ENCODE assay signal across 7 cellular contexts in genomic region chr9:87324613-87325194, GRCh38.
DNase-seq lines count a peak whose midpoint lies in the region; ATAC-seq and TF ChIP-seq lines count a peak whose summit lies in the region.

No MANE protein-coding gene starts in this region.

- intact Hi-C loops in activated T-helper 1 cell treated with anti-CD3 and anti-CD28 coated beads, Interleukin-12 subunit alpha, Interleukin-12 subunit beta, Interleukin-2, Interleukin-4 antibody, amounts not matched to agents 30 ng/mL and 10 ng/mL and 1 ng/mL, durations not matched to agents 14 hours and 24 hours and 36 hours (cut with micrococcal nuclease), result loop anchor here (1.0 to 2.0 kb wide), 3 partner anchors 687 to 890 kb away; no protein-coding TSS in a partner anchor

- H3K4me1 Mint-ChIP-seq in activated T-helper 1 cell treated with anti-CD3 and anti-CD28 coated beads, Interleukin-12 subunit alpha, Interleukin-12 subunit beta, Interleukin-2, Interleukin-4 antibody, amounts not matched to agents 30 ng/mL and 10 ng/mL and 1 ng/mL, durations not matched to agents 14 hours and 24 hours and 36 hours (ENCODE audit: low read depth), result no peaks in the 10 kb centered on the region

- H4K20me1 ChIP-seq in OCI-LY3 (ENCODE audit: insufficient read depth, low read length), result no peaks in the 10 kb centered on the region

- H3K27me3 Mint-ChIP-seq in activated T-helper 1 cell treated with anti-CD3 and anti-CD28 coated beads, Interleukin-12 subunit alpha, Interleukin-12 subunit beta, Interleukin-2, Interleukin-4 antibody, amounts not matched to agents 30 ng/mL and 10 ng/mL and 1 ng/mL, durations not matched to agents 14 hours and 24 hours and 36 hours (ENCODE audit: insufficient read depth), result peaks cover 3% of the 10 kb centered on the region

- H3K9me3 Mint-ChIP-seq in activated T-helper 1 cell treated with anti-CD3 and anti-CD28 coated beads, Interleukin-12 subunit alpha, Interleukin-12 subunit beta, Interleukin-2, Interleukin-4 antibody, amounts not matched to agents 30 ng/mL and 10 ng/mL and 1 ng/mL, durations not matched to agents 14 hours and 24 hours and 36 hours, result no peaks in the 10 kb centered on the region

- no peak overlapping the region for H3K27ac ChIP-seq in OCI-LY3 (ENCODE audit: low read length)
- H3K27ac ChIP-seq in lung (ENCODE audit: low read depth in 1 of 2, low read length in 1 of 2), result no peak overlapping the region

- H3K4me1 ChIP-seq in OCI-LY3 (ENCODE audit: low read length), result 0 out of 2 replicates have a peak, but pooled peaks cover 2% of the 10 kb centered on the region
- H3K4me1 ChIP-seq in lung (ENCODE audit: control insufficient read depth in 2 of 2, insufficient read depth in 2 of 2, low read length in 2 of 2), result no peaks in the 10 kb centered on the region

- no peak overlapping the region for H3K9ac ChIP-seq in OCI-LY3 (ENCODE audit: low read length)

- H3K36me3 ChIP-seq in OCI-LY3 (replicated peaks; ENCODE audit: low read depth, low read length) (no peaks in the 10 kb centered on the region), lung (ENCODE audit: control insufficient read depth in 2 of 2, insufficient read depth in 2 of 2, low read length in 2 of 2) (no peaks in the 10 kb centered on the region)

- peak; percentile 13 for DNase-seq in GDM1 (lab: John Stamatoyannopoulos, UW)
- peak; percentile 72 for DNase-seq in dermis blood vessel endothelial cell
- DNase-seq in lung (ENCODE audit: low spot score), result no peak
- no peak for DNase-seq in stimulated activated CD4-positive, alpha-beta T cell treated with anti-CD3 and anti-CD28 coated beads, Interleukin-12 subunit alpha, Interleukin-12 subunit beta, amount 100 ng/mL, for 4 hours
- DNase-seq in activated T-helper 1 cell treated with anti-CD3 and anti-CD28 coated beads, Interleukin-12 subunit alpha, Interleukin-12 subunit beta, Interleukin-2, Interleukin-4 antibody, amounts not matched to agents 30 ng/mL and 10 ng/mL and 1 ng/mL, durations not matched to agents 14 hours and 24 hours and 36 hours (ENCODE audit: low spot score), result no peak

- H3K4me3 ChIP-seq in OCI-LY3 (ENCODE audit: low read length) (no peak overlapping the region), lung (no peak overlapping the region)

- no peaks in the 10 kb centered on the region for H3K9me3 ChIP-seq in OCI-LY3 (ENCODE audit: insufficient read depth, low read length)
- H3K9me3 ChIP-seq in lung (ENCODE audit: control insufficient read depth in 2 of 2, insufficient read depth in 1 of 2, low read length in 1 of 2), result no peaks in the 10 kb centered on the region

- ATAC-seq in HG03064 (IDR thresholded peaks at IDR 0.05; ENCODE audit: low read depth, unreplicated experiment) (peak; percentile 65), lung (ENCODE audit: insufficient read depth, low FRiP score) (peak; percentile 64)

- H3K27me3 ChIP-seq in OCI-LY3 (ENCODE audit: low read depth, low read length), result no peaks in the 10 kb centered on the region
- no peaks in the 10 kb centered on the region for H3K27me3 ChIP-seq in lung (ENCODE audit: control insufficient read depth, insufficient read depth)

- H3K4me3 Mint-ChIP-seq in activated T-helper 1 cell treated with anti-CD3 and anti-CD28 coated beads, Interleukin-12 subunit alpha, Interleukin-12 subunit beta, Interleukin-2, Interleukin-4 antibody, amounts not matched to agents 30 ng/mL and 10 ng/mL and 1 ng/mL, durations not matched to agents 14 hours and 24 hours and 36 hours, result no peak overlapping the region

- H3K36me3 Mint-ChIP-seq in activated T-helper 1 cell treated with anti-CD3 and anti-CD28 coated beads, Interleukin-12 subunit alpha, Interleukin-12 subunit beta, Interleukin-2, Interleukin-4 antibody, amounts not matched to agents 30 ng/mL and 10 ng/mL and 1 ng/mL, durations not matched to agents 14 hours and 24 hours and 36 hours (ENCODE audit: low read depth), result no peaks in the 10 kb centered on the region

- peak; percentile 70 for TF ChIP-seq CTCF in OCI-LY3 (IDR thresholded peaks at IDR 0.05; ENCODE audit: low read depth, low read length)
- TF ChIP-seq CTCF in lung (IDR thresholded peaks at IDR 0.05; ENCODE audit: control extremely low read depth, extremely low read depth), result peak; percentile 48

- no peak overlapping the region for H2AFZ ChIP-seq in OCI-LY3 (ENCODE audit: low read depth, low read length)

- H3K27ac Mint-ChIP-seq in activated T-helper 1 cell treated with anti-CD3 and anti-CD28 coated beads, Interleukin-12 subunit alpha, Interleukin-12 subunit beta, Interleukin-2, Interleukin-4 antibody, amounts not matched to agents 30 ng/mL and 10 ng/mL and 1 ng/mL, durations not matched to agents 14 hours and 24 hours and 36 hours, result no peak overlapping the region

- WGBS in lung, 2 donors, result 3 to 5% methylated on average over 5 of the region's 5 CpGs

- H3K4me2 ChIP-seq in OCI-LY3 (ENCODE audit: low read length), result no peak overlapping the region

- H3K79me2 ChIP-seq in OCI-LY3 (ENCODE audit: low read length), result no peaks in the 10 kb centered on the region

Comparison
In these comparisons a context has a peak if more than half of its experiments do, and no peak if none do; other contexts are left out.
1. DNase-seq: peak in GDM1 (single experiment) and dermis blood vessel endothelial cell (single experiment); none in lung (single experiment), stimulated activated CD4-positive, alpha-beta T cell treated with anti-CD3 and anti-CD28 coated beads, Interleukin-12 subunit alpha, Interleukin-12 subunit beta, amount 100 ng/mL, for 4 hours (single experiment) and activated T-helper 1 cell treated with anti-CD3 and anti-CD28 coated beads, Interleukin-12 subunit alpha, Interleukin-12 subunit beta, Interleukin-2, Interleukin-4 antibody, amounts not matched to agents 30 ng/mL and 10 ng/mL and 1 ng/mL, durations not matched to agents 14 hours and 24 hours and 36 hours (single experiment).